In genomic region chr13:94325660-94326059, GRCh38 we compare ENCODE assay signal across 17 cellular contexts.
DNase-seq lines count a peak whose midpoint lies in the region; ATAC-seq and TF ChIP-seq lines count a peak whose summit lies in the region.
"Had no signal": no experiment of that assay in that cellular context is flagged by ENCODE, and none has a peak within 500 bp of the region (broad histone marks: within the 10 kb centered on the region; RNA-seq: fewer than 3 reads in every experiment).

No MANE protein-coding gene starts in this region.

- intact Hi-C loops in IMR-90 (cut with micrococcal nuclease) (no loop called here), tibial artery (cut with DNase I; ENCODE audit: low total_unique reads) (no loop called here), stomach (cut with DNase I; ENCODE audit: low total_unique reads) (no loop called here)

- H2BK5ac ChIP-seq in IMR-90 (ENCODE audit: low read depth, low read length, poor library complexity, severe bottlenecking) (no peak overlapping the region), trophoblast cell (ENCODE audit: low read depth, low read length, poor library complexity) (no peak overlapping the region)

- no peak overlapping the region for H3K4me3 Mint-ChIP-seq in activated CD4-positive, alpha-beta memory T cell treated with anti-CD3 and anti-CD28 coated beads, Interleukin-2, amount 10 ng/mL, durations not matched to agents 7 days and 5 days
- H3K4me3 Mint-ChIP-seq in immature natural killer cell = peak overlapping the region in 4 of 5 donors; percentile 14 to 61 (median 28)
- H3K4me3 Mint-ChIP-seq: activated naive CD8-positive, alpha-beta T cell; activated T-cell treated with anti-CD3 and anti-CD28 coated beads, Interleukin-2, amount 50 U/mL, for 24 hours; B cell had no signal

- H3K27ac Mint-ChIP-seq in activated CD4-positive, alpha-beta memory T cell treated with anti-CD3 and anti-CD28 coated beads, Interleukin-2, amount 10 ng/mL, durations not matched to agents 7 days and 5 days = peak overlapping the region; percentile 53
- H3K27ac Mint-ChIP-seq in immature natural killer cell = peak overlapping the region in 5 of 6 donors; percentile 67 to 97 (median 85)
- H3K27ac Mint-ChIP-seq: activated naive CD8-positive, alpha-beta T cell; activated T-cell treated with anti-CD3 and anti-CD28 coated beads, Interleukin-2, amount 50 U/mL, for 24 hours had no signal

- no peak for TF ChIP-seq CTCF in IMR-90 (conservative IDR thresholded peaks at IDR 0.05; ENCODE audit: low read depth, low read length)
- TF ChIP-seq CTCF in tibial artery (IDR thresholded peaks at IDR 0.05) = no peak
- TF ChIP-seq CTCF in stomach (IDR thresholded peaks at IDR 0.05) = no peak

- peak overlapping the region; percentile 69; the same call in 1 of the 2 replicates for H3K18ac ChIP-seq in IMR-90 (ENCODE audit: low read depth, low read length)
- no peak overlapping the region for H3K18ac ChIP-seq in trophoblast cell (ENCODE audit: low read length)

- CTCF ChIA-PET in IMR-90 (lab: Yijun Ruan, JAX) = interaction anchor here (0.7 kb wide), 1 partner anchor 15 kb away, joined by 3 read pairs; no protein-coding TSS in a partner anchor
- CTCF ChIA-PET in activated CD4-positive, alpha-beta memory T cell treated with anti-CD3 and anti-CD28 coated beads, Interleukin-2, amount 10 ng/mL, durations not matched to agents 7 days and 5 days (lab: Charles Lee) = no interaction called here

- H3K79me2 ChIP-seq in trophoblast cell (ENCODE audit: control insufficient read depth, insufficient read depth, low read length, poor library complexity) = peaks cover 3% of the 10 kb centered on the region

- H2AFZ ChIP-seq in IMR-90 (replicated peaks; ENCODE audit: low read length, poor library complexity) (no peak overlapping the region), trophoblast cell (ENCODE audit: insufficient read depth, low read length, poor library complexity) (no peak overlapping the region)

- H2AK9ac ChIP-seq in IMR-90 (replicated peaks; ENCODE audit: low read depth, low read length, poor library complexity) = no peak overlapping the region

- H3K4me1 ChIP-seq in IMR-90 (ENCODE audit: control insufficient read depth, insufficient read depth, low read length) (peaks cover 26% of the 10 kb centered on the region), trophoblast cell (ENCODE audit: control insufficient read depth in 1 of 2, insufficient read depth in 2 of 2, low read length in 2 of 2) (peaks cover 25 to 29% of the 10 kb centered on the region in 2 experiments), tibial artery (peaks cover 0 to 65% (median 31%) of the 10 kb centered on the region in 4 donors), stomach (peaks cover 0 to 21% (median 10%) of the 10 kb centered on the region in 4 donors)

- peaks cover 78% of the 10 kb centered on the region for H3K4me1 Mint-ChIP-seq in activated CD4-positive, alpha-beta memory T cell treated with anti-CD3 and anti-CD28 coated beads, Interleukin-2, amount 10 ng/mL, durations not matched to agents 7 days and 5 days
- peaks cover 82 to 85% of the 10 kb centered on the region in 2 donors for H3K4me1 Mint-ChIP-seq in immature natural killer cell

- peaks cover 41% of the 10 kb centered on the region for H3K36me3 Mint-ChIP-seq in activated CD4-positive, alpha-beta memory T cell treated with anti-CD3 and anti-CD28 coated beads, Interleukin-2, amount 10 ng/mL, durations not matched to agents 7 days and 5 days (ENCODE audit: low read depth)
- H3K36me3 Mint-ChIP-seq in immature natural killer cell = peaks cover 8 to 14% (median 14%) of the 10 kb centered on the region in 3 donors

- peak overlapping the region; percentile 5; the same call in 1 of the 2 replicates for H2AK5ac ChIP-seq in IMR-90 (ENCODE audit: low read depth, low read length)
- H2AK5ac ChIP-seq in trophoblast cell (ENCODE audit: low read length) = no peak overlapping the region

- H4K8ac ChIP-seq in IMR-90 (ENCODE audit: low read depth in 2 of 2, low read length in 2 of 2) = peak overlapping the region in 1 of 2 experiments; percentile 14; a peak in 1 of 4 replicates
- H4K8ac ChIP-seq in trophoblast cell (ENCODE audit: low read depth, low read length) = no peak overlapping the region

- dilution Hi-C loops in IMR-90 (cut with HindIII; ENCODE audit: low sequenced_read_pairs, unreplicated experiment) = no loop called here

- H3K27me3 ChIP-seq in IMR-90 (ENCODE audit: control insufficient read depth, insufficient read depth, low read length) (no peaks in the 10 kb centered on the region), trophoblast cell (ENCODE audit: insufficient read depth, low read length) (no peaks in the 10 kb centered on the region), tibial artery (no peaks in the 10 kb centered on the region), stomach (no peaks in the 10 kb centered on the region)
- H3K27me3 ChIP-seq: Peyer's patch, transverse colon had no signal

- no peak for TF ChIP-seq EP300 in stomach (IDR thresholded peaks at IDR 0.05)

- peak overlapping the region; percentile 13 for H2BK120ac ChIP-seq in IMR-90 (ENCODE audit: low read depth, low read length)
- H2BK120ac ChIP-seq in trophoblast cell (ENCODE audit: insufficient read depth, low read length, poor library complexity) = no peak overlapping the region

- H3K14ac ChIP-seq in IMR-90 (replicated peaks; ENCODE audit: low read depth, low read length) (peak overlapping the region; percentile 63; the same call in 1 of the 2 replicates), trophoblast cell (ENCODE audit: low read length) (no peak overlapping the region)

- TF ChIP-seq RAD21 in IMR-90 (IDR thresholded peaks at IDR 0.05; ENCODE audit: low read length) = no peak

- 100% methylated on average over 3 of the region's 6 CpGs; no CpG with 5 or more reads in 1 of the 2 experiments for WGBS in IMR-90 (ENCODE audit: extremely low coverage in 2 of 2, insufficient read length in 1 of 2), 2 experiments
- WGBS in trophoblast cell (ENCODE audit: extremely low coverage, insufficient coverage, insufficient read length) = no CpG with 5 or more reads among the region's 6 CpGs
- WGBS in stomach, 5 donors = 58 to 84% (median 71%) methylated on average over 6 of the region's 6 CpGs

- no TSS peak for BruUV-seq in IMR-90 (replicated peaks; lab: Mats Ljungman, UMichigan)

- H3K9me3 ChIP-seq in IMR-90 (ENCODE audit: control insufficient read depth, insufficient read depth, low read length) (no peaks in the 10 kb centered on the region), trophoblast cell (ENCODE audit: insufficient read depth, low read depth, low read length) (no peaks in the 10 kb centered on the region), tibial artery (no peaks in the 10 kb centered on the region), stomach (no peaks in the 10 kb centered on the region)
- H3K9me3 ChIP-seq: Peyer's patch, transverse colon had no signal

- H2BK15ac ChIP-seq in IMR-90 (ENCODE audit: low read depth, low read length) = no peak overlapping the region; the same call in 2 of the 3 replicates

- in situ Hi-C loops in IMR-90 (cut with MboI; ENCODE audit: low sequenced_read_pairs) = loop anchor here (25.0 kb wide), 1 partner anchor 1088 kb away; the partner anchor contains the start of gene GPC6

- H4K5ac ChIP-seq in IMR-90 (ENCODE audit: low read depth, low read length) = no peak overlapping the region

- no peak overlapping the region for H3K23ac ChIP-seq in IMR-90 (ENCODE audit: low read depth, low read length)
- H3K23ac ChIP-seq in trophoblast cell (ENCODE audit: low read length) = no peak overlapping the region

- H4K20me1 ChIP-seq in IMR-90 (ENCODE audit: insufficient read depth, low read length) = no peaks in the 10 kb centered on the region

- POLR2A ChIA-PET in IMR-90 (lab: Charles Lee; ENCODE audit: unreplicated experiment) = no interaction called here
- POLR2A ChIA-PET in activated CD4-positive, alpha-beta memory T cell treated with anti-CD3 and anti-CD28 coated beads, Interleukin-2, amount 10 ng/mL, durations not matched to agents 7 days and 5 days (lab: Charles Lee) = no interaction called here

- ATAC-seq in IMR-90 (ENCODE audit: low read depth) (no peak), GM21737 (IDR thresholded peaks at IDR 0.05; ENCODE audit: unreplicated experiment) (no peak)
- ATAC-seq: K562 had no signal

- no peak overlapping the region for H4K12ac ChIP-seq in trophoblast cell (ENCODE audit: low read depth, low read length)

- DNase-seq in IMR-90 (peak; percentile 17), immature natural killer cell (no peak), trophoblast cell (peak; percentile 12 to 28), tibial artery (no peak), NCI-H2171 treated with DMSO at 0.1 percent for 48 hours (lab: John Stamatoyannopoulos, UW) (no peak), stomach (no peak)
- no peak for DNase-seq in activated CD4-positive, alpha-beta memory T cell treated with anti-CD3 and anti-CD28 coated beads, Interleukin-2, amount 10 ng/mL, durations not matched to agents 7 days and 5 days
- DNase-seq: activated T-cell treated with anti-CD3 and anti-CD28 coated beads, Interleukin-2, amount 50 U/mL, for 24 hours; kidney glomerular epithelial cell; Peyer's patch; posterior cingulate gyrus; small intestine; transverse colon had no signal

- H2BK12ac ChIP-seq in trophoblast cell (ENCODE audit: low read length) = no peak overlapping the region

- no peak overlapping the region for H3K27ac ChIP-seq in IMR-90 (ENCODE audit: insufficient read depth, low read length)
- H3K27ac ChIP-seq in trophoblast cell (ENCODE audit: low read depth, low read length) = peak overlapping the region; percentile 12
- H3K27ac ChIP-seq in tibial artery = peak overlapping the region in 1 of 2 donors; percentile 18
- H3K27ac ChIP-seq in stomach = no peak overlapping the region
- H3K27ac ChIP-seq: Peyer's patch, transverse colon had no signal

- H3K4me2 ChIP-seq in IMR-90 (ENCODE audit: low read depth, low read length) (no peak overlapping the region), trophoblast cell (ENCODE audit: low read length) (no peak overlapping the region)

- H3K4me3 ChIP-seq in IMR-90 (ENCODE audit: insufficient read depth, low read depth, low read length) (no peak overlapping the region), trophoblast cell (ENCODE audit: low read depth, low read length) (no peak overlapping the region), tibial artery (no peak overlapping the region), stomach (no peak overlapping the region)
- H3K4me3 ChIP-seq: K562, Peyer's patch, transverse colon had no signal

- no peaks in the 10 kb centered on the region for H3K27me3 Mint-ChIP-seq in activated CD4-positive, alpha-beta memory T cell treated with anti-CD3 and anti-CD28 coated beads, Interleukin-2, amount 10 ng/mL, durations not matched to agents 7 days and 5 days
- H3K27me3 Mint-ChIP-seq in immature natural killer cell (ENCODE audit: low read depth in 3 of 3) = peaks cover 0 to 2% (median 0%) of the 10 kb centered on the region in 3 donors
- H3K27me3 Mint-ChIP-seq: activated naive CD8-positive, alpha-beta T cell; activated T-cell treated with anti-CD3 and anti-CD28 coated beads, Interleukin-2, amount 50 U/mL, for 24 hours had no signal

- no peak for TF ChIP-seq POLR2A in IMR-90 (IDR thresholded peaks at IDR 0.05; ENCODE audit: low read depth, low read length)
- TF ChIP-seq POLR2A in stomach (IDR thresholded peaks at IDR 0.05) = no peak

- H3K4ac ChIP-seq in IMR-90 (ENCODE audit: low read depth, low read length) (peak overlapping the region; percentile 22), trophoblast cell (ENCODE audit: low read depth, low read length) (no peak overlapping the region)

- H3K36me3 ChIP-seq in IMR-90 (ENCODE audit: control insufficient read depth, insufficient read depth, low read length) = no peaks in the 10 kb centered on the region
- no peaks in the 10 kb centered on the region for H3K36me3 ChIP-seq in trophoblast cell (ENCODE audit: control insufficient read depth in 1 of 2, insufficient read depth in 2 of 2, low read length in 2 of 2)
- H3K36me3 ChIP-seq in tibial artery = no peaks in the 10 kb centered on the region
- H3K36me3 ChIP-seq in stomach = no peaks in the 10 kb centered on the region
- H3K36me3 ChIP-seq: Peyer's patch, transverse colon had no signal

- peaks cover 23% of the 10 kb centered on the region for H3K9me3 Mint-ChIP-seq in activated CD4-positive, alpha-beta memory T cell treated with anti-CD3 and anti-CD28 coated beads, Interleukin-2, amount 10 ng/mL, durations not matched to agents 7 days and 5 days
- H3K9me3 Mint-ChIP-seq in immature natural killer cell = peaks cover 0 to 13% (median 5%) of the 10 kb centered on the region in 6 donors

- H3K79me1 ChIP-seq in IMR-90 (ENCODE audit: low read depth in 1 of 2, low read length in 2 of 2) = no peaks in the 10 kb centered on the region
- peaks cover 29% of the 10 kb centered on the region for H3K79me1 ChIP-seq in trophoblast cell (ENCODE audit: low read length)

- H2BK20ac ChIP-seq in IMR-90 (ENCODE audit: low read depth, low read length) = peak overlapping the region; percentile 9; the same call in 1 of the 2 replicates

- H3K9ac ChIP-seq in IMR-90 (ENCODE audit: low read depth, low read length) (no peak overlapping the region), trophoblast cell (ENCODE audit: low read length) (no peak overlapping the region)

- H4K91ac ChIP-seq in IMR-90 (ENCODE audit: insufficient read depth, low read depth, low read length) = no peak overlapping the region
- H4K91ac ChIP-seq in trophoblast cell (ENCODE audit: low read depth, low read length) = peak overlapping the region; percentile 10

- no peak overlapping the region; the same call in 1 of the 2 replicates for H3K56ac ChIP-seq in IMR-90 (ENCODE audit: extremely low read depth, insufficient read depth, low read length)

- peaks cover 3% of the 10 kb centered on the region for H3K9me1 ChIP-seq in IMR-90 (ENCODE audit: insufficient read depth, low read length)

Comparison
In these comparisons a context has a peak if more than half of its experiments do, and no peak if none do; other contexts are left out.
1. DNase-seq: peak in IMR-90 (single experiment) and trophoblast cell (2 of 2); none in activated CD4-positive, alpha-beta memory T cell treated with anti-CD3 and anti-CD28 coated beads, Interleukin-2, amount 10 ng/mL, durations not matched to agents 7 days and 5 days (single experiment), immature natural killer cell (0 of 3), tibial artery (0 of 2), NCI-H2171 treated with DMSO at 0.1 percent for 48 hours (single experiment) and stomach (single experiment).